ENCODE assay signal across 10 cellular contexts in genomic region chr12:124498178-124498869, GRCh38.
DNase-seq lines count a peak whose midpoint lies in the region; ATAC-seq and TF ChIP-seq lines count a peak whose summit lies in the region.
"Had no signal": no experiment of that assay in that cellular context is flagged by ENCODE, and none has a peak within 500 bp of the region (broad histone marks: within the 10 kb centered on the region; RNA-seq: fewer than 3 reads in every experiment).

No MANE protein-coding gene starts in this region.

- H3K27ac ChIP-seq in adrenal gland: peak overlapping the region in 4 of 5 donors; percentile 43 to 79 (median 62)
- peak overlapping the region in 3 of 4 donors; percentile 80 to 86 (median 82) for H3K27ac ChIP-seq in gastroesophageal sphincter
- peak overlapping the region; percentile 50 to 65 (median 60) for H3K27ac ChIP-seq in gastrocnemius medialis
- H3K27ac ChIP-seq in thyroid gland: no peak overlapping the region

- H3K27me3 ChIP-seq in adrenal gland: no peaks in the 10 kb centered on the region
- no peaks in the 10 kb centered on the region for H3K27me3 ChIP-seq in gastroesophageal sphincter
- no peaks in the 10 kb centered on the region for H3K27me3 ChIP-seq in gastrocnemius medialis
- no peaks in the 10 kb centered on the region for H3K27me3 ChIP-seq in thyroid gland

- TF ChIP-seq POLR2A in adrenal gland (IDR thresholded peaks at IDR 0.05) (no peak), gastroesophageal sphincter (IDR thresholded peaks at IDR 0.05) (no peak), gastrocnemius medialis (IDR thresholded peaks at IDR 0.05) (no peak), thyroid gland (IDR thresholded peaks at IDR 0.05) (no peak)

- TF ChIP-seq CTCF in adrenal gland (IDR thresholded peaks at IDR 0.05) (no peak), gastroesophageal sphincter (IDR thresholded peaks at IDR 0.05) (no peak), gastrocnemius medialis (IDR thresholded peaks at IDR 0.05 in 4 of 5, conservative IDR thresholded peaks at IDR 0.05 in 1 of 5) (no peak), thyroid gland (IDR thresholded peaks at IDR 0.05) (no peak)

- TF ChIP-seq EP300 in gastroesophageal sphincter (IDR thresholded peaks at IDR 0.05): no peak

- 31 to 44% (median 41%) methylated on average over 11 to 20 of the region's 20 CpGs for WGBS in adrenal gland, 4 donors
- WGBS in gastroesophageal sphincter (ENCODE audit: low coverage in 1 of 2), 2 donors: 16 to 28% methylated on average over 8 to 12 of the region's 20 CpGs
- 46 to 62% methylated on average over 12 to 19 of the region's 20 CpGs for WGBS in thyroid gland, 2 donors

- intact Hi-C loops in adrenal gland (cut with DNase I): no loop called here
- intact Hi-C loops in gastrocnemius medialis (cut with DNase I; ENCODE audit: low total_unique reads): no loop called here
- intact Hi-C loops in thyroid gland (cut with DNase I): no loop called here

- H3K4me1 ChIP-seq in adrenal gland (replicated peaks in 1 of 2) (peaks cover 19 to 35% of the 10 kb centered on the region in 2 donors), gastroesophageal sphincter (peaks cover 8 to 96% (median 71%) of the 10 kb centered on the region in 3 donors), gastrocnemius medialis (peaks cover 53 to 57% of the 10 kb centered on the region in 2 donors), thyroid gland (peaks cover 33 to 44% of the 10 kb centered on the region in 2 donors)

- H3K4me3 ChIP-seq in adrenal gland: no peak overlapping the region
- no peak overlapping the region for H3K4me3 ChIP-seq in gastroesophageal sphincter
- H3K4me3 ChIP-seq in gastrocnemius medialis: no peak overlapping the region
- H3K4me3 ChIP-seq in thyroid gland (replicated peaks in 1 of 3): no peak overlapping the region

- peaks cover 0 to 17% of the 10 kb centered on the region in 2 donors for H3K36me3 ChIP-seq in adrenal gland (replicated peaks in 1 of 2)
- peaks cover 0 to 19% of the 10 kb centered on the region in 2 donors for H3K36me3 ChIP-seq in gastroesophageal sphincter
- peaks cover 0 to 12% of the 10 kb centered on the region in 2 donors for H3K36me3 ChIP-seq in gastrocnemius medialis
- peaks cover 10 to 11% of the 10 kb centered on the region in 2 donors for H3K36me3 ChIP-seq in thyroid gland

- DNase-seq in G401 (ENCODE audit: low spot score) (peak; percentile 70), adrenal gland (peak in 2 of 7 donors; percentile 35 to 47), gastrocnemius medialis (no peak), NCI-H2227 treated with DMSO at 0.1 percent for 48 hours (lab: John Stamatoyannopoulos, UW) (no peak), NCI-H69 (lab: John Stamatoyannopoulos, UW) (no peak), thyroid gland (no peak)
- DNase-seq in activated CD4-positive, CD25-positive, alpha-beta regulatory T cell treated with anti-CD3 and anti-CD28 coated beads, Interleukin-2, amount 50 U/mL, for 72 hours: no peak
- DNase-seq: DMS79, NCI-H187 had no signal

- H3K9me3 ChIP-seq in adrenal gland (replicated peaks in 1 of 3) (no peaks in the 10 kb centered on the region), gastroesophageal sphincter (no peaks in the 10 kb centered on the region), gastrocnemius medialis (no peaks in the 10 kb centered on the region), thyroid gland (no peaks in the 10 kb centered on the region)

- ATAC-seq in gastroesophageal sphincter (peak; percentile 15), gastrocnemius medialis (no peak)

- in situ Hi-C loops in G401 (cut with HindIII; ENCODE audit: low sequenced_read_pairs) (no loop called here), gastrocnemius medialis (cut with MboI; ENCODE audit: low sequenced_read_pairs in 4 of 4) (no loop called here)

Comparison
In these comparisons a context has a peak if more than half of its experiments do, and no peak if none do; other contexts are left out.
1. H3K27ac ChIP-seq: peak in adrenal gland (4 of 5), gastroesophageal sphincter (3 of 4) and gastrocnemius medialis (4 of 4); none in thyroid gland (0 of 3).